16 cellular contexts compared by ENCODE assay signal in the genomic region with DNA sequence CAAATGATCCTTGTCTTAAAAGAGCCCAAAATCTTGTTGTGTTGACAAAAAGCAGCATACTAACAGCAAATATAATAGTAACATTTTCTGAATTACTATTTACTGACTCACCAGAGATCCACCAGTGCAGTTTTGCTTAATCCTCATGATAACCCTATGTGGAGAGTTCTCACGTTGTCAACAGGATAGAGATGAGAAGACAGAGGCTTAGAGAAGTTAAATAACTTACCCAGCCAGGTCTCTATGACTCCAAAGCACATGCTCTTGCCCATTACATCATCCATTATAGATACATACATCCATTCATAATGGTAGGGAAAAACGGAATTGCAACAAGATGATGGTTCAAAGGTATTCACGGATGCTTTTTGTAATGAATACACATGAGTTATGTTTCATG.
DNase-seq lines count a peak whose midpoint lies in the region; ATAC-seq, FAIRE-seq and TF ChIP-seq lines count a peak whose summit lies in the region.
"Had no signal": no experiment of that assay in that cellular context is flagged by ENCODE, and none has a peak within 500 bp of the region (broad histone marks: within the 10 kb centered on the region; RNA-seq: fewer than 3 reads in every experiment).

No MANE protein-coding gene starts in this region.

- no peak for TF ChIP-seq POLR2A in K562 (conservative IDR thresholded peaks at IDR 0.05)

- H4K5ac ChIP-seq in mesendoderm (ENCODE audit: low read length): no peak overlapping the region

- no peak for TF ChIP-seq RAD21 in K562 (CRISPR knock-in tag; conservative IDR thresholded peaks at IDR 0.05 in 1 of 2, IDR thresholded peaks at IDR 0.05 in 1 of 2)

- H3K4me1 ChIP-seq in K562 (replicated peaks in 1 of 2; ENCODE audit: control insufficient read depth in 2 of 2, insufficient read depth in 2 of 2, low read length in 2 of 2) (peaks cover 0 to 11% of the 10 kb centered on the region in 2 experiments; a peak in 3 of 5 replicates), mesendoderm (ENCODE audit: control insufficient read depth, low read depth, low read length) (peaks cover 11% of the 10 kb centered on the region)
- H3K4me1 ChIP-seq: BLaER1, left ventricle myocardium inferior, tibial artery had no signal

- no peak for FAIRE-seq in K562 (lab: Jason Lieb, UNC)
- FAIRE-seq: GM19239 had no signal

- H2BK5ac ChIP-seq in mesendoderm (ENCODE audit: low read length): no peak overlapping the region

- H3K9ac ChIP-seq in K562 (ENCODE audit: insufficient read depth in 1 of 2, low read depth in 2 of 2, low read length in 2 of 2) (no peak overlapping the region), mesendoderm (ENCODE audit: low read length) (no peak overlapping the region)
- H3K9ac ChIP-seq: BLaER1 had no signal

- H2BK120ac ChIP-seq in mesendoderm (ENCODE audit: low read depth, low read length): no peak overlapping the region

- TF ChIP-seq EP300 in K562 (IDR thresholded peaks at IDR 0.05; ENCODE audit: low read length): no peak

- intact Hi-C loops in K562 (cut with micrococcal nuclease): loop anchor here (5.0 kb wide), 1 partner anchor 169 kb away; no protein-coding TSS in a partner anchor

- H3K4ac ChIP-seq in mesendoderm (ENCODE audit: low read depth, low read length): no peak overlapping the region

- no peak overlapping the region for H3K56ac ChIP-seq in mesendoderm (ENCODE audit: low read length)

- H3K27ac ChIP-seq in K562 (ENCODE audit: extremely low read depth, low read depth, low read length): no peak overlapping the region
- no peak overlapping the region for H3K27ac ChIP-seq in mesendoderm (ENCODE audit: low read depth, low read length)
- H3K27ac ChIP-seq: BLaER1, left ventricle myocardium inferior, ovary, skin epidermis, tibial artery had no signal

- H3K9me3 Mint-ChIP-seq in T-helper 2 cell treated with Interferon-gamma antibody and Interleukin-4, amounts not matched to agents 5 μg/mL and 100 μg/mL, for 36 hours: no peaks in the 10 kb centered on the region

- no peak overlapping the region for H3K27ac Mint-ChIP-seq in T-helper 2 cell treated with Interferon-gamma antibody and Interleukin-4, amounts not matched to agents 5 μg/mL and 100 μg/mL, for 36 hours
- H3K27ac Mint-ChIP-seq: IgD-negative memory B cell had no signal

- no peak overlapping the region for H3K4me3 Mint-ChIP-seq in T-helper 2 cell treated with Interferon-gamma antibody and Interleukin-4, amounts not matched to agents 5 μg/mL and 100 μg/mL, for 36 hours
- H3K4me3 Mint-ChIP-seq: IgD-negative memory B cell had no signal

- no peaks in the 10 kb centered on the region for H3K9me3 ChIP-seq in K562 (replicated peaks; ENCODE audit: control insufficient read depth, insufficient read depth, low read depth, low read length)
- H3K9me3 ChIP-seq: BLaER1, left ventricle myocardium inferior, tibial artery had no signal

- in situ Hi-C loops in K562 (cut with MboI): no loop called here

- POLR2A ChIA-PET in K562 (lab: Yijun Ruan, JAX): interaction anchor here (0.6 kb wide), 1 partner anchor 39 kb away, joined by 3 read pairs; no protein-coding TSS in a partner anchor

- no peaks in the 10 kb centered on the region for H4K20me1 ChIP-seq in K562 (replicated peaks; ENCODE audit: control insufficient read depth, insufficient read depth, low read length)
- H4K20me1 ChIP-seq: BLaER1 had no signal

- H3K27me3 Mint-ChIP-seq in T-helper 2 cell treated with Interferon-gamma antibody and Interleukin-4, amounts not matched to agents 5 μg/mL and 100 μg/mL, for 36 hours (ENCODE audit: low read depth): no peaks in the 10 kb centered on the region
- H3K27me3 Mint-ChIP-seq: IgD-negative memory B cell had no signal

- DNase-seq in DMS53 treated with DMSO at 0.1 percent for 48 hours (lab: John Stamatoyannopoulos, UW; ENCODE audit: unreplicated experiment): peak; percentile 48
- DNase-seq in M059J (ENCODE audit: low read depth): peak; percentile 29
- no peak for DNase-seq in K562 (ENCODE audit: extremely low read depth in 1 of 4, low spot score in 3 of 4)
- peak; percentile 85 for DNase-seq in mesendoderm
- DNase-seq in activated naive CD4-positive, alpha-beta T cell (lab: John Stamatoyannopoulos, UW): no peak
- DNase-seq in HT-29 (ENCODE audit: low spot score): no peak
- DNase-seq in T-helper 2 cell treated with Interferon-gamma antibody and Interleukin-4, amounts not matched to agents 5 μg/mL and 100 μg/mL, for 36 hours (ENCODE audit: low spot score): no peak
- DNase-seq: left ventricle myocardium inferior, ovary, tibial artery had no signal

- ATAC-seq in K562: peak; percentile 58; the same call in 2 of the 3 replicates
- no peak for ATAC-seq in GM21526 (IDR thresholded peaks at IDR 0.05; ENCODE audit: low FRiP score, unreplicated experiment)
- ATAC-seq: activated CD4-positive, CD25-positive, alpha-beta regulatory T cell treated with anti-CD3 and anti-CD28 coated beads, Interleukin-2, amount 50 U/mL, for 24 hours had no signal

- WGBS in K562 (ENCODE audit: insufficient coverage, low coverage, missing lambda C conversion rate): 31% methylated on average over 3 of the region's 3 CpGs
- no CpG with 5 or more reads among the region's 3 CpGs for WGBS in mesendoderm (ENCODE audit: extremely low coverage, insufficient coverage, low lambda C conversion rate)

- H3K79me2 ChIP-seq in K562 (ENCODE audit: control insufficient read depth, insufficient read depth, low read length) (no peaks in the 10 kb centered on the region), mesendoderm (ENCODE audit: control insufficient read depth, insufficient read depth, low read length) (no peaks in the 10 kb centered on the region)

- H3K4me2 ChIP-seq in K562 (ENCODE audit: insufficient read depth, low read length) (no peak overlapping the region), mesendoderm (ENCODE audit: low read length) (no peak overlapping the region)
- H3K4me2 ChIP-seq: BLaER1 had no signal

- no peaks in the 10 kb centered on the region for H3K9me1 ChIP-seq in K562 (ENCODE audit: control insufficient read depth, insufficient read depth, low read length)

- H3K36me3 ChIP-seq in K562 (ENCODE audit: control insufficient read depth, insufficient read depth, low read length): no peaks in the 10 kb centered on the region
- no peaks in the 10 kb centered on the region for H3K36me3 ChIP-seq in mesendoderm (ENCODE audit: control insufficient read depth, insufficient read depth, low read length)
- H3K36me3 ChIP-seq: BLaER1, left ventricle myocardium inferior, ovary, tibial artery had no signal

- H4K8ac ChIP-seq in mesendoderm (ENCODE audit: low read depth, low read length): no peak overlapping the region

- no peaks in the 10 kb centered on the region for H3K4me1 Mint-ChIP-seq in T-helper 2 cell treated with Interferon-gamma antibody and Interleukin-4, amounts not matched to agents 5 μg/mL and 100 μg/mL, for 36 hours (ENCODE audit: low read depth)
- H3K4me1 Mint-ChIP-seq: IgD-negative memory B cell had no signal

- no peak overlapping the region for H2AK5ac ChIP-seq in mesendoderm (ENCODE audit: low read length)

- CTCF ChIA-PET in K562 (lab: Yijun Ruan, JAX; ENCODE audit: low intra/inter-chr PET ratio): interaction anchor here (1.0 kb wide), 1 partner anchor 169 kb away, joined by 4 read pairs; no protein-coding TSS in a partner anchor

- H3K23ac ChIP-seq in mesendoderm (ENCODE audit: low read length): no peak overlapping the region

- H2BK15ac ChIP-seq in mesendoderm (replicated peaks; ENCODE audit: low read depth): no peak overlapping the region

- no peaks in the 10 kb centered on the region for H3K79me1 ChIP-seq in mesendoderm (ENCODE audit: low read length)

- no peak overlapping the region for H2AFZ ChIP-seq in K562 (ENCODE audit: low read depth, low read length)

- no peaks in the 10 kb centered on the region for H3K27me3 ChIP-seq in K562 (ENCODE audit: control insufficient read depth in 2 of 2, insufficient read depth in 2 of 2, low read length in 2 of 2)
- no peaks in the 10 kb centered on the region for H3K27me3 ChIP-seq in mesendoderm (ENCODE audit: insufficient read depth, low read length, poor library complexity)
- H3K27me3 ChIP-seq: BLaER1, ovary, tibial artery had no signal

- no peak for TF ChIP-seq CTCF in K562 (IDR thresholded peaks at IDR 0.05 in 2 of 3, conservative IDR thresholded peaks at IDR 0.05 in 1 of 3; ENCODE audit: insufficient read depth in 2 of 3, low read depth in 1 of 3, low read length in 3 of 3)

- no TSS peak for BruUV-seq in K562 (replicated peaks; lab: Mats Ljungman, UMichigan)

- H3K4me3 ChIP-seq in K562 (no peak overlapping the region), mesendoderm (ENCODE audit: low read length) (no peak overlapping the region)
- H3K4me3 ChIP-seq: BLaER1, left ventricle myocardium inferior, ovary, skin epidermis, tibial artery had no signal

- H3K36me3 Mint-ChIP-seq in T-helper 2 cell treated with Interferon-gamma antibody and Interleukin-4, amounts not matched to agents 5 μg/mL and 100 μg/mL, for 36 hours (ENCODE audit: low read depth): no peaks in the 10 kb centered on the region
- H3K36me3 Mint-ChIP-seq: IgD-negative memory B cell had no signal

- peak overlapping the region; percentile 68 for H3K18ac ChIP-seq in mesendoderm (ENCODE audit: low read length)

TF ChIP-seq in K562, 482 proteins besides CTCF, POLR2A, EP300 and RAD21:
- TF ChIP-seq, protein P1, sequence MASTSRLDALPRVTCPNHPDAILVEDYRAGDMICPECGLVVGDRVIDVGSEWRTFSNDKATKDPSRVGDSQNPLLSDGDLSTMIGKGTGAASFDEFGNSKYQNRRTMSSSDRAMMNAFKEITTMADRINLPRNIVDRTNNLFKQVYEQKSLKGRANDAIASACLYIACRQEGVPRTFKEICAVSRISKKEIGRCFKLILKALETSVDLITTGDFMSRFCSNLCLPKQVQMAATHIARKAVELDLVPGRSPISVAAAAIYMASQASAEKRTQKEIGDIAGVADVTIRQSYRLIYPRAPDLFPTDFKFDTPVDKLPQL (IDR thresholded peaks at IDR 0.05; ENCODE audit: extremely low read depth, insufficient read length): no peak
- TF ChIP-seq CEBPG (CRISPR knock-in tag; IDR thresholded peaks at IDR 0.05) (no peak), CEBPG (tag; conservative IDR thresholded peaks at IDR 0.05 in 1 of 2, IDR thresholded peaks at IDR 0.05 in 1 of 2) (peak in 1 of 2 experiments; percentile 46; a peak in 2 of 4 replicates), TAF7 (tag; IDR thresholded peaks at IDR 0.05) (no peak)
- TF ChIP-seq, protein P2, sequence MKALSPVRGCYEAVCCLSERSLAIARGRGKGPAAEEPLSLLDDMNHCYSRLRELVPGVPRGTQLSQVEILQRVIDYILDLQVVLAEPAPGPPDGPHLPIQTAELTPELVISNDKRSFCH (CRISPR knock-in tag; IDR thresholded peaks at IDR 0.05): no peak
- TF ChIP-seq, protein P2 (tag; IDR thresholded peaks at IDR 0.05): no peak
TF ChIP-seq in K562: peak in this region for 1.

Comparison
In these comparisons a context has a peak if more than half of its experiments do, and no peak if none do; other contexts are left out.
1. DNase-seq: peak in DMS53 treated with DMSO at 0.1 percent for 48 hours (single experiment), M059J (single experiment) and mesendoderm (single experiment); none in K562 (0 of 4), activated naive CD4-positive, alpha-beta T cell (0 of 4), HT-29 (single experiment) and T-helper 2 cell treated with Interferon-gamma antibody and Interleukin-4, amounts not matched to agents 5 μg/mL and 100 μg/mL, for 36 hours (single experiment).